14 cellular contexts compared by ENCODE assay signal in the genomic region with DNA sequence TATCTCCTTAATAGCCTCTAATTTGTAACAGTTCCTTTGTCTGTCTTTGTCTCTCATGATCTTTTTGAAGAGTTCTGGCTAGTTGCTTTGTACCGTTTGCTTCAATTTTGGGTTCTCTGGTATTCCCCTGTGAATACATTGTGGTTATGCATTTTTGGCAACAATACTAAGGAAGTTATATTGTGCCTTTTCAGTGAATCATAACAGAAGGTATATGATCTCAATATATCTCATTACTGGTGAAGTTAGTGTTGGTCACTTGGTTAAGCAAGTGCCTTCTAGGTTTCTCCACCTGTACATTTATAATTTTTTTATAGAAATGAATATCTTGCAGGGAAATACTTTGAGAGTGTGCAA. TPM values are rescaled to one million over a fixed set of nuclear protein-coding genes. Genes with fewer than 3 reads are reported as not detected.
DNase-seq lines count a peak whose midpoint lies in the region; ATAC-seq and TF ChIP-seq lines count a peak whose summit lies in the region.
"Had no signal": no experiment of that assay in that cellular context is flagged by ENCODE, and none has a peak within 500 bp of the region (broad histone marks: within the 10 kb centered on the region; RNA-seq: fewer than 3 reads in every experiment).

No MANE protein-coding gene starts in this region.

- 43% methylated on average over 1 of the region's 1 CpG for WGBS in right cardiac atrium

- H3K27ac ChIP-seq in right cardiac atrium (ENCODE audit: low read length), result no peak overlapping the region
- H3K27ac ChIP-seq: uterus had no signal

- no peaks in the 10 kb centered on the region for H3K27me3 ChIP-seq in right cardiac atrium (ENCODE audit: control insufficient read depth, insufficient read depth)
- H3K27me3 ChIP-seq: uterus had no signal

- peaks cover 2% of the 10 kb centered on the region for H3K4me1 ChIP-seq in right cardiac atrium (ENCODE audit: control insufficient read depth, insufficient read depth, low read length)
- H3K4me1 ChIP-seq: uterus had no signal

- in situ Hi-C loops in KBM-7 (cut with MboI; ENCODE audit: low pct_unique_long_range_greater_than_20kb, low sequenced_read_pairs), result no loop called here

- intact Hi-C loops in right cardiac atrium (cut with DNase I), result no loop called here

- DNase-seq in GM12865 (ENCODE audit: low read depth) (peak; percentile 42), H4 (ENCODE audit: low spot score) (peak; percentile 44), MV-4-11 (lab: John Stamatoyannopoulos, UW) (peak; percentile 16), fibroblast of pulmonary artery (ENCODE audit: low read depth) (peak; percentile 68), NCI-H187 treated with DMSO at 0.1 percent for 48 hours (lab: John Stamatoyannopoulos, UW) (no peak), right cardiac atrium (no peak), KBM-7 (no peak)
- DNase-seq in stimulated activated CD4-positive, alpha-beta T cell treated with anti-CD3 and anti-CD28 coated beads, Interleukin-4, amount 100 ng/mL, for 4 hours, result no peak
- DNase-seq: DMS153; endodermal cell; NCI-H146; stimulated activated CD4-positive, alpha-beta T cell treated with anti-CD3 and anti-CD28 coated beads, Interleukin-15, amount 100 ng/mL, for 24 hours; uterus had no signal

- no peak for TF ChIP-seq CTCF in GM12865 (IDR thresholded peaks at IDR 0.05; ENCODE audit: insufficient read depth, low read depth, low read length, missing control alignments)
- TF ChIP-seq CTCF in fibroblast of pulmonary artery (IDR thresholded peaks at IDR 0.05; ENCODE audit: low read length, missing control alignments), result no peak

- no peaks in the 10 kb centered on the region for H3K9me3 ChIP-seq in right cardiac atrium (ENCODE audit: control insufficient read depth, low read length)
- H3K9me3 ChIP-seq: uterus had no signal

- no peak for ATAC-seq in right cardiac atrium
- ATAC-seq: HCT116 had no signal

- H3K4me3 ChIP-seq in GM12865 (ENCODE audit: low read depth, low read length), result no peak overlapping the region
- no peak overlapping the region for H3K4me3 ChIP-seq in fibroblast of pulmonary artery (replicated peaks; ENCODE audit: low read depth, low read length)
- H3K4me3 ChIP-seq in right cardiac atrium (ENCODE audit: low read length), result no peak overlapping the region
- H3K4me3 ChIP-seq: uterus had no signal

RNA-seq across cellular contexts. Expression of gene DCLK2, which starts 48.6 kb away (rescaled TPM):
- total RNA-seq in H4 (2014; rRNA removed; shearing (Covaris generic)), result 4.5 and 6.5 TPM in 2 replicates
- total RNA-seq in right cardiac atrium, result 10 to 100 TPM; 11.1 to 15.3 (median 13.1) TPM
- polyA plus RNA-seq in right cardiac atrium, result 7.3 TPM

Comparison
In these comparisons a context has a peak if more than half of its experiments do, and no peak if none do; other contexts are left out.
1. DNase-seq: peak in GM12865 (single experiment), H4 (single experiment), MV-4-11 (single experiment) and fibroblast of pulmonary artery (single experiment); none in NCI-H187 treated with DMSO at 0.1 percent for 48 hours (single experiment), right cardiac atrium (0 of 3), KBM-7 (single experiment) and stimulated activated CD4-positive, alpha-beta T cell treated with anti-CD3 and anti-CD28 coated beads, Interleukin-4, amount 100 ng/mL, for 4 hours (0 of 2).